19 cellular contexts compared by ENCODE assay signal in genomic region chr2:113863166-113863565, GRCh38. TPM values are rescaled to one million over a fixed set of nuclear protein-coding genes. Genes with fewer than 3 reads are reported as not detected.
A peak's percentile ranks its signal among the peaks of the same experiment; 100 is the strongest.
DNase-seq lines count a peak whose midpoint lies in the region; ATAC-seq, FAIRE-seq and TF ChIP-seq lines count a peak whose summit lies in the region.
"Had no signal": no experiment of that assay in that cellular context is flagged by ENCODE, and none has a peak within 500 bp of the region (broad histone marks: within the 10 kb centered on the region; RNA-seq: fewer than 3 reads in every experiment).

No MANE protein-coding gene starts in this region.

- no peak for TF ChIP-seq RAD21 in GM12878 (IDR thresholded peaks at IDR 0.05; ENCODE audit: insufficient read depth, low read depth, low read length)

- no TSS peak for BruUV-seq in GM12878 (replicated peaks; lab: Mats Ljungman, UMichigan)

- H3F3A ChIP-seq in OCI-LY1 (ENCODE audit: insufficient read depth, low read length), result peaks cover 14% of the 10 kb centered on the region

- H3K4me1 Mint-ChIP-seq in IgD-negative memory B cell, result peaks cover 57 to 72% (median 70%) of the 10 kb centered on the region in 3 donors
- peaks cover 42 to 75% of the 10 kb centered on the region in 2 donors for H3K4me1 Mint-ChIP-seq in stimulated activated naive B cell treated with anti-CD40 and anti-IgM and Interleukin-4, amounts not matched to agents 10 μg/mL and 1 μg/mL and 100 μg/mL, for 72 hours
- H3K4me1 Mint-ChIP-seq: activated CD4-positive, alpha-beta memory T cell treated with anti-CD3 and anti-CD28 coated beads, Interleukin-2, amount 10 ng/mL, durations not matched to agents 7 days and 5 days had no signal

- in situ Hi-C loops in GM12878 (cut with MboI), result no loop called here

- TF ChIP-seq POLR2A in GM12878 (IDR thresholded peaks at IDR 0.05; ENCODE audit: low read depth, low read length), result no peak

- FAIRE-seq in GM12878 (lab: Jason Lieb, UNC), result no peak
- FAIRE-seq: colon had no signal

- H3K27me3 ChIP-seq in OCI-LY1 (ENCODE audit: insufficient read depth, low read length), result no peaks in the 10 kb centered on the region
- H3K27me3 ChIP-seq in GM12878 (replicated peaks in 1 of 2; ENCODE audit: control insufficient read depth in 2 of 2, insufficient read depth in 2 of 2, low read length in 1 of 2), result no peaks in the 10 kb centered on the region
- H3K27me3 ChIP-seq: tibial artery had no signal

- no peak for TF ChIP-seq EP300 in GM12878 (IDR thresholded peaks at IDR 0.05; ENCODE audit: borderline replicate concordance in 1 of 2, control insufficient read depth in 1 of 2, low read depth in 2 of 2, low read length in 2 of 2)

- CTCF ChIA-PET in GM12878 (lab: Yijun Ruan, JAX), result interaction anchor here (0.8 kb wide), 1 partner anchor 23 kb away, joined by 3 read pairs; no protein-coding TSS in a partner anchor

- H3K4me3 Mint-ChIP-seq in IgD-negative memory B cell, result peak overlapping the region; percentile 12 to 88 (median 78)
- peak overlapping the region in 1 of 2 donors; percentile 52 for H3K4me3 Mint-ChIP-seq in stimulated activated naive B cell treated with anti-CD40 and anti-IgM and Interleukin-4, amounts not matched to agents 10 μg/mL and 1 μg/mL and 100 μg/mL, for 72 hours
- H3K4me3 Mint-ChIP-seq: activated CD4-positive, alpha-beta memory T cell treated with anti-CD3 and anti-CD28 coated beads, Interleukin-2, amount 10 ng/mL, durations not matched to agents 7 days and 5 days; activated naive CD4-positive, alpha-beta T cell treated with anti-CD3 and anti-CD28 coated beads, Interleukin-2, amount 10 ng/mL, durations not matched to agents 7 days and 5 days had no signal

- ATAC-seq in GM12878 (peak; percentile 11; the same call in 2 of the 3 replicates), Right ventricle myocardium inferior (no peak), HG02678 (IDR thresholded peaks at IDR 0.05; ENCODE audit: unreplicated experiment) (no peak)
- ATAC-seq in stimulated activated naive B cell treated with anti-CD40 and anti-IgM and Interleukin-4, amounts not matched to agents 10 μg/mL and 1 μg/mL and 100 μg/mL, for 72 hours (replicated peaks), result peak; percentile 35 to 40
- ATAC-seq: left ventricle myocardium superior, sciatic nerve had no signal

- H3K36me3 ChIP-seq in OCI-LY1 (ENCODE audit: insufficient read depth, low read length) (no peaks in the 10 kb centered on the region), GM12878 (ENCODE audit: control insufficient read depth in 2 of 2, insufficient read depth in 2 of 2, low read length in 1 of 2) (no peaks in the 10 kb centered on the region)
- H3K36me3 ChIP-seq: tibial artery had no signal

- no peaks in the 10 kb centered on the region for H3K27me3 Mint-ChIP-seq in IgD-negative memory B cell
- H3K27me3 Mint-ChIP-seq in stimulated activated naive B cell treated with anti-CD40 and anti-IgM and Interleukin-4, amounts not matched to agents 10 μg/mL and 1 μg/mL and 100 μg/mL, for 72 hours, result no peaks in the 10 kb centered on the region

- H3K27ac ChIP-seq in OCI-LY1 (ENCODE audit: low read depth, low read length, poor library complexity, severe bottlenecking), result peak overlapping the region; percentile 97
- H3K27ac ChIP-seq in GM12878 (ENCODE audit: control insufficient read depth, insufficient read depth), result no peak overlapping the region
- H3K27ac ChIP-seq: GM23248, tibial artery had no signal

- RAD21 ChIA-PET in GM12878 (lab: Charles Lee; ENCODE audit: unreplicated experiment), result interaction anchor here (0.8 to 1.4 kb wide), 2 partner anchors 20 to 24 kb away, joined by 3 to 4 read pairs; no protein-coding TSS in a partner anchor

- no peaks in the 10 kb centered on the region for H3K9me2 ChIP-seq in OCI-LY1 (ENCODE audit: low read depth, low read length)

- SMC1A ChIA-PET in GM12878 (lab: Charles Lee; ENCODE audit: uncharacterized antibody, unreplicated experiment), result interaction anchor here (1.2 to 1.6 kb wide), 2 partner anchors 14 to 30 kb away, joined by 3 read pairs; no protein-coding TSS in a partner anchor

- H3K4me3 ChIP-seq in OCI-LY1 (ENCODE audit: low read depth, low read length, poor library complexity, severe bottlenecking), result no peak overlapping the region
- no peak overlapping the region for H3K4me3 ChIP-seq in GM12878
- H3K4me3 ChIP-seq: GM23248, tibial artery had no signal

- POLR2A ChIA-PET in GM12878 (lab: Charles Lee), result interaction anchor here (0.7 kb wide), 1 partner anchor 24 kb away, joined by 3 read pairs; no protein-coding TSS in a partner anchor

- H2AFZ ChIP-seq in OCI-LY1 (ENCODE audit: low read length) (peak overlapping the region; percentile 51; the same call in 1 of the 2 replicates), GM12878 (ENCODE audit: control insufficient read depth, low read depth, low read length) (no peak overlapping the region)
- H2AFZ ChIP-seq: GM23248 had no signal

- no peaks in the 10 kb centered on the region for H3K9me3 Mint-ChIP-seq in IgD-negative memory B cell
- H3K9me3 Mint-ChIP-seq in stimulated activated naive B cell treated with anti-CD40 and anti-IgM and Interleukin-4, amounts not matched to agents 10 μg/mL and 1 μg/mL and 100 μg/mL, for 72 hours, result no peaks in the 10 kb centered on the region
- H3K9me3 Mint-ChIP-seq: activated CD4-positive, alpha-beta memory T cell treated with anti-CD3 and anti-CD28 coated beads, Interleukin-2, amount 10 ng/mL, durations not matched to agents 7 days and 5 days; activated naive CD4-positive, alpha-beta T cell treated with anti-CD3 and anti-CD28 coated beads, Interleukin-2, amount 10 ng/mL, durations not matched to agents 7 days and 5 days had no signal

- H3K27ac Mint-ChIP-seq in IgD-negative memory B cell, result peak overlapping the region; percentile 75 to 85 (median 83)
- peak overlapping the region; percentile 76 for H3K27ac Mint-ChIP-seq in stimulated activated naive B cell treated with anti-CD40 and anti-IgM and Interleukin-4, amounts not matched to agents 10 μg/mL and 1 μg/mL and 100 μg/mL, for 72 hours
- H3K27ac Mint-ChIP-seq: activated CD4-positive, alpha-beta memory T cell treated with anti-CD3 and anti-CD28 coated beads, Interleukin-2, amount 10 ng/mL, durations not matched to agents 7 days and 5 days; activated naive CD4-positive, alpha-beta T cell treated with anti-CD3 and anti-CD28 coated beads, Interleukin-2, amount 10 ng/mL, durations not matched to agents 7 days and 5 days had no signal

- H3K9ac ChIP-seq in OCI-LY1 (ENCODE audit: low read length) (peak overlapping the region; percentile 57), GM12878 (ENCODE audit: control insufficient read depth, insufficient read depth, low read length) (no peak overlapping the region)
- H3K9ac ChIP-seq: GM23248 had no signal

- H3K4me2 ChIP-seq in OCI-LY1 (ENCODE audit: low read length) (peak overlapping the region; percentile 42), GM12878 (ENCODE audit: control insufficient read depth, insufficient read depth) (no peak overlapping the region)

- WGBS in GM12878 (ENCODE audit: insufficient coverage, insufficient replicate concordance, low lambda C conversion rate, missing lambda C conversion rate), result 25% methylated on average over 2 of the region's 2 CpGs

- intact Hi-C loops in GM12878 (cut with micrococcal nuclease; ENCODE audit: unreplicated experiment) (loop anchor here (5.0 kb wide), 1 partner anchor 106 kb away; the partner anchor contains the start of gene SLC35F5), Right ventricle myocardium inferior (cut with DNase I) (no loop called here)

- H3K4me1 ChIP-seq in OCI-LY1 (ENCODE audit: insufficient read depth, low read length, severe bottlenecking) (peaks cover 90% of the 10 kb centered on the region), GM12878 (ENCODE audit: control insufficient read depth, insufficient read depth, low read length) (peaks cover 28% of the 10 kb centered on the region)
- H3K4me1 ChIP-seq: tibial artery had no signal

- DNase-seq in GM12878 (ENCODE audit: low read depth, low spot score) (no peak), Right ventricle myocardium inferior (ENCODE audit: missing footprints) (no peak), activated gamma-delta T cell treated with Interleukin-2 at 50 U/mL for 16 hours (no peak)
- DNase-seq in stimulated activated naive B cell treated with anti-CD40 and anti-IgM and Interleukin-4, amounts not matched to agents 10 μg/mL and 1 μg/mL and 100 μg/mL, for 72 hours, result no peak
- DNase-seq: activated CD4-positive, alpha-beta memory T cell treated with anti-CD3 and anti-CD28 coated beads, Interleukin-2, amount 10 ng/mL, durations not matched to agents 7 days and 5 days; activated CD4-positive, CD25-positive, alpha-beta regulatory T cell; activated naive CD4-positive, alpha-beta T cell treated with anti-CD3 and anti-CD28 coated beads, Interleukin-2, amount 10 ng/mL, durations not matched to agents 7 days and 5 days; activated T-cell treated with anti-CD3 and anti-CD28 coated beads, Interleukin-2, amount 50 U/mL, for 1 hour; GM23248; left ventricle myocardium superior; NCI-H1694; NCI-H2227 treated with DMSO at 0.1 percent for 48 hours; stimulated activated naive CD4-positive, alpha-beta T cell treated with Interleukin-2 at 50 U/mL for 16 hours; tibial artery had no signal

- no peaks in the 10 kb centered on the region for H3K36me3 Mint-ChIP-seq in IgD-negative memory B cell
- no peaks in the 10 kb centered on the region for H3K36me3 Mint-ChIP-seq in stimulated activated naive B cell treated with anti-CD40 and anti-IgM and Interleukin-4, amounts not matched to agents 10 μg/mL and 1 μg/mL and 100 μg/mL, for 72 hours

- no peaks in the 10 kb centered on the region for H3K79me2 ChIP-seq in OCI-LY1 (ENCODE audit: insufficient read depth, low read length)
- no peaks in the 10 kb centered on the region; the same call in 1 of the 2 replicates for H3K79me2 ChIP-seq in GM12878 (ENCODE audit: control insufficient read depth, insufficient read depth, low read length)

- TF ChIP-seq CTCF in OCI-LY1 (IDR thresholded peaks at IDR 0.05; ENCODE audit: low read length), result no peak
- TF ChIP-seq CTCF in GM12878 (IDR thresholded peaks at IDR 0.05 in 2 of 3, conservative IDR thresholded peaks at IDR 0.05 in 1 of 3; ENCODE audit: control insufficient read depth in 2 of 3, extremely low read depth in 1 of 3, insufficient read depth in 1 of 3, low read depth in 3 of 3, low read length in 3 of 3), result no peak

- H4K20me1 ChIP-seq in OCI-LY1 (ENCODE audit: insufficient read depth, low read length), result no peaks in the 10 kb centered on the region
- H4K20me1 ChIP-seq in GM12878 (ENCODE audit: control insufficient read depth, insufficient read depth), result no peaks in the 10 kb centered on the region

- H3K9me3 ChIP-seq in OCI-LY1 (ENCODE audit: low read length), result no peaks in the 10 kb centered on the region
- no peaks in the 10 kb centered on the region for H3K9me3 ChIP-seq in GM12878 (replicated peaks; ENCODE audit: control insufficient read depth, insufficient read depth, low read length)
- H3K9me3 ChIP-seq: tibial artery had no signal

RNA-seq across cellular contexts. Expression of gene ACTR3, which starts 26.7 kb away (rescaled TPM):
- polyA plus RNA-seq in IgD-negative memory B cell (432 TPM), GM12878 (2011; rRNA removed) (532 and 757 TPM in 2 replicates), GM12878 (2014; fragmentation: Illumina TruSeq; extraction: Trizol) (496 and 646 TPM in 2 replicates), GM12878 (2014; fragmentation: Nextera tagmentation; extraction: Ambion mirVana) (10 to 100 TPM; 79.1 to 99.1 TPM), GM12878 (2014; rRNA removed) (446 and 466 TPM in 2 replicates), GM12878 (2016; fragmentation: Nextera tagmentation; extraction: Ambion mirVana) (100 to 1,000 TPM; 608 to 616 TPM)
- total RNA-seq in GM12878 (2013; cell fraction: nucleolus; rRNA removed), result 253 and 258 TPM in 2 replicates
- total RNA-seq in GM12878 (2014; rRNA removed) (371 and 391 TPM in 2 replicates), GM12878 (2014; rRNA removed; fragmentation: Illumina TruSeq; extraction: Trizol) (433 and 438 TPM in 2 replicates), GM12878 (2021) (569 and 578 TPM in 2 replicates), Right ventricle myocardium inferior (115 TPM)
- polyA plus RNA-seq in GM12878 (2011; ENCODE audit: low read depth), result 153 TPM
- polyA plus RNA-seq in GM12878 (2011; cell fraction: cytosol; rRNA removed), result 223 and 243 TPM in 2 replicates
- polyA plus RNA-seq in GM12878 (2011; cell fraction: nucleus; rRNA removed), result 160 and 218 TPM in 2 replicates
- 205 and 244 TPM in 2 replicates for polyA plus RNA-seq in GM12878 (2012)
- 390 and 647 TPM in 2 replicates for polyA minus RNA-seq in GM12878 (2011; rRNA and poly(A)+ RNA removed)
- 245 and 247 TPM in 2 replicates for polyA minus RNA-seq in GM12878 (2011; cell fraction: cytosol; rRNA and poly(A)+ RNA removed)
- polyA minus RNA-seq in GM12878 (2011; cell fraction: nucleus; rRNA and poly(A)+ RNA removed), result 91.0 and 178 TPM in 2 replicates

Comparison
In these comparisons a context has a peak if more than half of its experiments do, and no peak if none do; other contexts are left out.
1. ATAC-seq: peak in GM12878 (single experiment) and stimulated activated naive B cell treated with anti-CD40 and anti-IgM and Interleukin-4, amounts not matched to agents 10 μg/mL and 1 μg/mL and 100 μg/mL, for 72 hours (2 of 2); none in Right ventricle myocardium inferior (single experiment) and HG02678 (single experiment).